In genomic region chr17:60119795-60120751, GRCh38 we compare ENCODE assay signal across 11 cellular contexts. TPM values are rescaled to one million over a fixed set of nuclear protein-coding genes. Genes with fewer than 3 reads are reported as not detected.
DNase-seq lines count a peak whose midpoint lies in the region; ATAC-seq, FAIRE-seq and TF ChIP-seq lines count a peak whose summit lies in the region.
"Not testable (repeated sequence)": the region's sequence is repeated elsewhere in the genome, so short reads cannot be mapped to it uniquely, and the experiment has no call there.
"Had no signal": no experiment of that assay in that cellular context is flagged by ENCODE, and none has a peak within 500 bp of the region (broad histone marks: within the 10 kb centered on the region; RNA-seq: fewer than 3 reads in every experiment).

No MANE protein-coding gene starts in this region.

- H3K27me3 Mint-ChIP-seq in activated CD8-positive, alpha-beta T cell treated with anti-CD3 and anti-CD28 coated beads for 36 hours; central memory CD8-positive, alpha-beta T cell: not testable (repeated sequence)

- H4K20me1 ChIP-seq in PC-3 (ENCODE audit: low read length), result not testable (repeated sequence)

- not testable (repeated sequence) for H2AFZ ChIP-seq in PC-3 (ENCODE audit: low read length)

- H3K4me1 ChIP-seq in PC-3 (ENCODE audit: insufficient read depth, low read length); left ventricle myocardium inferior; lung (ENCODE audit: control insufficient read depth in 2 of 2, insufficient read depth in 2 of 2, low read length in 2 of 2); pancreas: not testable (repeated sequence)

- H3K36me3 Mint-ChIP-seq in activated CD8-positive, alpha-beta T cell treated with anti-CD3 and anti-CD28 coated beads for 36 hours (ENCODE audit: low read depth); central memory CD8-positive, alpha-beta T cell (ENCODE audit: insufficient read depth): not testable (repeated sequence)

- ATAC-seq in PC-3 (peak; percentile 50), lung (ENCODE audit: insufficient read depth, low FRiP score) (peak; percentile 50), pancreas (peak; percentile 70 to 84 (median 77))
- ATAC-seq in activated CD8-positive, alpha-beta T cell treated with anti-CD3 and anti-CD28 coated beads for 36 hours, result peak; percentile 51
- peak; percentile 15 for ATAC-seq in central memory CD8-positive, alpha-beta T cell (replicated peaks; ENCODE audit: extremely low read depth, poor library complexity, severe bottlenecking)

- not testable (repeated sequence) for H3K9me3 ChIP-seq in PC-3 (ENCODE audit: low read length); left ventricle myocardium inferior (replicated peaks); lung (ENCODE audit: control insufficient read depth in 2 of 2, insufficient read depth in 1 of 2, low read length in 1 of 2); pancreas

- not testable (repeated sequence) for H3K4me1 Mint-ChIP-seq in activated CD8-positive, alpha-beta T cell treated with anti-CD3 and anti-CD28 coated beads for 36 hours (ENCODE audit: low read depth); central memory CD8-positive, alpha-beta T cell

- not testable (repeated sequence) for H3K27ac Mint-ChIP-seq in activated CD8-positive, alpha-beta T cell treated with anti-CD3 and anti-CD28 coated beads for 36 hours; central memory CD8-positive, alpha-beta T cell (ENCODE audit: low read depth)

- not testable (repeated sequence) for H3K9me2 ChIP-seq in PC-3 (replicated peaks; ENCODE audit: low read length)

- TF ChIP-seq POLR2A in GM12892 (IDR thresholded peaks at IDR 0.05; ENCODE audit: low read depth, low read length), result not testable (repeated sequence)

- H3K27ac ChIP-seq in PC-3 (ENCODE audit: low read length); left ventricle myocardium inferior (replicated peaks); lung (ENCODE audit: low read depth in 1 of 2, low read length in 1 of 2); pancreas: not testable (repeated sequence)

- not testable (repeated sequence) for H3K9ac ChIP-seq in PC-3 (ENCODE audit: low read length)

- intact Hi-C loops in PC-3 (cut with micrococcal nuclease); activated CD8-positive, alpha-beta T cell treated with anti-CD3 and anti-CD28 coated beads for 36 hours (cut with micrococcal nuclease); left ventricle myocardium inferior (cut with micrococcal nuclease); pancreas (cut with DNase I): not testable (repeated sequence)

- not testable (repeated sequence) for BruUV-seq in PC-3 (replicated peaks; lab: Mats Ljungman, UMichigan)

- H3K4me3 ChIP-seq in PC-3 (ENCODE audit: low read length); lung: not testable (repeated sequence)
- H3K4me3 ChIP-seq in left ventricle myocardium inferior, result peak overlapping the region; percentile 59
- peak overlapping the region in 1 of 4 donors; percentile 30 for H3K4me3 ChIP-seq in pancreas

- POLR2A ChIA-PET in PC-3 (lab: Charles Lee; ENCODE audit: unreplicated experiment); activated CD8-positive, alpha-beta T cell treated with anti-CD3 and anti-CD28 coated beads for 36 hours (lab: Charles Lee): not testable (repeated sequence)

- H3K9me3 Mint-ChIP-seq in activated CD8-positive, alpha-beta T cell treated with anti-CD3 and anti-CD28 coated beads for 36 hours; central memory CD8-positive, alpha-beta T cell: not testable (repeated sequence)

- DNase-seq in GM12892 (ENCODE audit: insufficient read length); PC-3; activated CD8-positive, alpha-beta T cell treated with anti-CD3 and anti-CD28 coated beads for 36 hours; central memory CD8-positive, alpha-beta T cell (ENCODE audit: low spot score in 2 of 2); left ventricle myocardium inferior; lung (ENCODE audit: low spot score); pancreas: not testable (repeated sequence)

- not testable (repeated sequence) for H3K27me3 ChIP-seq in PC-3 (ENCODE audit: low read length); left ventricle myocardium inferior (ENCODE audit: low read depth); lung (ENCODE audit: control insufficient read depth, insufficient read depth); pancreas

- not testable (repeated sequence) for H3K36me3 ChIP-seq in PC-3 (ENCODE audit: low read depth, low read length); left ventricle myocardium inferior; lung (ENCODE audit: control insufficient read depth in 2 of 2, insufficient read depth in 2 of 2, low read length in 2 of 2); pancreas

- not testable (repeated sequence) for TF ChIP-seq CTCF in PC-3 (conservative IDR thresholded peaks at IDR 0.05; ENCODE audit: low read depth, low read length); activated CD8-positive, alpha-beta T cell treated with anti-CD3 and anti-CD28 coated beads for 36 hours (IDR thresholded peaks at IDR 0.05); left ventricle myocardium inferior (IDR thresholded peaks at IDR 0.05; ENCODE audit: borderline replicate concordance); lung (IDR thresholded peaks at IDR 0.05; ENCODE audit: control extremely low read depth, extremely low read depth); pancreas (IDR thresholded peaks at IDR 0.05)

- CTCF ChIA-PET in PC-3 (lab: Charles Lee); activated CD8-positive, alpha-beta T cell treated with anti-CD3 and anti-CD28 coated beads for 36 hours (lab: Charles Lee): not testable (repeated sequence)

- peak; percentile 44 for FAIRE-seq in GM12892 (lab: Jason Lieb, UNC)
- FAIRE-seq in pancreas (lab: Jason Lieb, UNC), result not testable (repeated sequence)

- not testable (repeated sequence) for H3F3A ChIP-seq in PC-3 (ENCODE audit: low read length, unreplicated experiment)

- not testable (repeated sequence) for H3K79me2 ChIP-seq in PC-3 (ENCODE audit: low read length)

- not testable (repeated sequence) for H3K4me2 ChIP-seq in PC-3 (ENCODE audit: low read length)

- WGBS in lung, 2 donors, result no CpG with 5 or more reads among the region's 114 CpGs
- WGBS in pancreas, 2 donors, result no CpG with 5 or more reads among the region's 114 CpGs

- H3K4me3 Mint-ChIP-seq in activated CD8-positive, alpha-beta T cell treated with anti-CD3 and anti-CD28 coated beads for 36 hours; central memory CD8-positive, alpha-beta T cell: not testable (repeated sequence)

RNA-seq across cellular contexts. Expression of gene CA4, which starts 29.7 kb away (rescaled TPM):
- not detected for polyA plus RNA-seq in GM12892 (2012; ENCODE audit: missing spikeins)
- total RNA-seq in PC-3 (2014; rRNA removed) (not detected in 2 replicates), left ventricle myocardium inferior (12.9 TPM), lung (10 to 100 TPM; 50.0 to 57.3 TPM), pancreas (10 to 100 TPM in 5 of 6 donors, 1 to 10 TPM in 1; 7.5 to 22.5 (median 18.5) TPM)
- total RNA-seq in activated CD8-positive, alpha-beta T cell treated with anti-CD3 and anti-CD28 coated beads for 36 hours, result not detected
- polyA plus RNA-seq in lung (10 to 100 TPM; 57.3 to 57.6 TPM), pancreas (10 to 100 TPM; 32.0 to 75.7 TPM)
- total RNA-seq: activated CD4-positive, alpha-beta T cell treated with anti-CD3 and anti-CD28 coated beads, Interleukin-2, amount 10 ng/mL, durations not matched to agents 7 days and 5 days; fibroblast of villous mesenchyme; HT-29; M059J had no signal

RNA-seq across cellular contexts. Expression of gene HEATR6, which starts 41.4 kb away (rescaled TPM):
- 7.3 TPM for polyA plus RNA-seq in GM12892 (2012; ENCODE audit: missing spikeins)
- total RNA-seq in PC-3 (2014; rRNA removed) (24.7 and 31.6 TPM in 2 replicates), left ventricle myocardium inferior (13.0 TPM), lung (10 to 100 TPM; 19.5 to 23.3 TPM), pancreas (10 to 100 TPM in 1 of 6 donors, 1 to 10 TPM in 5; 4.2 to 11.9 (median 6.2) TPM)
- 10 to 100 TPM; 27.7 to 29.0 TPM for total RNA-seq in activated CD8-positive, alpha-beta T cell treated with anti-CD3 and anti-CD28 coated beads for 36 hours
- polyA plus RNA-seq in lung (1 to 10 TPM; 7.1 to 8.1 TPM), pancreas (1 to 10 TPM; 6.5 to 6.9 TPM)

Comparison
In these comparisons a context has a peak if more than half of its experiments do, and no peak if none do; other contexts are left out.
1. ATAC-seq: peak in every context shown above with its lines; median percentile 77 in pancreas; 51 in activated CD8-positive, alpha-beta T cell treated with anti-CD3 and anti-CD28 coated beads for 36 hours; 50 in PC-3; 50 in lung; 15 in central memory CD8-positive, alpha-beta T cell.